ENCODE assay signal across 16 cellular contexts in the genomic region with DNA sequence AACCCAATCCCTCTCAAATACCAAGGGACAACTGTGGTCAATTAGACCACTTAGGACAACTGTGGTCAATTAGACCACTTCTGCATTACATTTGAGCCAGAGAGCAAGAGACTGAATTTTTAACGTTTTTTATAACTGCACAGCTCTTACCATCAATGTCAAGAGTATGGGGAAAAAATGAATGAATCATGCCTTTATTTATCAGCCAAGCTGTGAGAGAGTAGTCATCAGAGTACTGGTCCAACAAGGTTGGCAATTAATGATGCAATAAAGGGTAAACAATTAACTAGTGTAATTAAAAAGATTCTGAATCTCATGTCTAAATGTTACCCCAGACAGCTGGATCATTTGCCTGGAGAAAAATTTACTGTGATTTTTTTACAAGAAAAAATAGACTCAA.
"Had no signal": no experiment of that assay in that cellular context is flagged by ENCODE, and none has a peak within 500 bp of the region (broad histone marks: within the 10 kb centered on the region; RNA-seq: fewer than 3 reads in every experiment).

No MANE protein-coding gene starts in this region.

- H3K4me3 Mint-ChIP-seq: activated B cell treated with CpG ODN at 0.5 μM for 24 hours; activated CD4-positive, alpha-beta T cell treated with anti-CD3 and anti-CD28 coated beads, Interleukin-2, amount 10 ng/mL, durations not matched to agents 7 days and 5 days; activated naive CD4-positive, alpha-beta T cell treated with anti-CD3 and anti-CD28 coated beads for 36 hours; activated T-helper 17 cell treated with anti-CD3 and anti-CD28 coated beads, Interleukin-2, amount 50 U/mL, for 72 hours; memory B cell; nephron; T-helper 17 cell had no signal

- H3K4me1 ChIP-seq: psoas muscle, sigmoid colon had no signal

- ATAC-seq: activated T-helper 17 cell treated with anti-CD3 and anti-CD28 coated beads, Interleukin-2, amount 50 U/mL, for 72 hours; esophagus mucosa; left lung; psoas muscle; T-helper 17 cell had no signal

- H3K4me1 Mint-ChIP-seq: activated B cell treated with CpG ODN at 0.5 μM for 24 hours; activated CD4-positive, alpha-beta T cell treated with anti-CD3 and anti-CD28 coated beads, Interleukin-2, amount 10 ng/mL, durations not matched to agents 7 days and 5 days; activated T-helper 17 cell treated with anti-CD3 and anti-CD28 coated beads, Interleukin-2, amount 50 U/mL, for 72 hours; memory B cell; nephron; T-helper 17 cell had no signal

- H3K9me3 Mint-ChIP-seq: activated B cell treated with CpG ODN at 0.5 μM for 24 hours; activated CD4-positive, alpha-beta T cell treated with anti-CD3 and anti-CD28 coated beads, Interleukin-2, amount 10 ng/mL, durations not matched to agents 7 days and 5 days had no signal

- H3K4me3 ChIP-seq: dorsolateral prefrontal cortex, left lung, psoas muscle, sigmoid colon had no signal

- H3K27me3 ChIP-seq: brain microvascular endothelial cell, dorsolateral prefrontal cortex, left lung, sigmoid colon had no signal

- H3K27me3 Mint-ChIP-seq: activated B cell treated with CpG ODN at 0.5 μM for 24 hours; activated CD4-positive, alpha-beta T cell treated with anti-CD3 and anti-CD28 coated beads, Interleukin-2, amount 10 ng/mL, durations not matched to agents 7 days and 5 days; activated T-helper 17 cell treated with anti-CD3 and anti-CD28 coated beads, Interleukin-2, amount 50 U/mL, for 72 hours; memory B cell; T-helper 17 cell had no signal

- H3K36me3 ChIP-seq: brain microvascular endothelial cell, left lung, sigmoid colon had no signal

- H3K27ac ChIP-seq: brain microvascular endothelial cell, dorsolateral prefrontal cortex, left lung, psoas muscle, sigmoid colon had no signal

- H3K27ac Mint-ChIP-seq: activated B cell treated with CpG ODN at 0.5 μM for 24 hours; activated CD4-positive, alpha-beta T cell treated with anti-CD3 and anti-CD28 coated beads, Interleukin-2, amount 10 ng/mL, durations not matched to agents 7 days and 5 days; activated naive CD4-positive, alpha-beta T cell treated with anti-CD3 and anti-CD28 coated beads for 36 hours; activated T-helper 17 cell treated with anti-CD3 and anti-CD28 coated beads, Interleukin-2, amount 50 U/mL, for 72 hours; memory B cell; nephron; T-helper 17 cell had no signal

- H3K9me3 ChIP-seq: left lung, psoas muscle, sigmoid colon had no signal

- DNase-seq: activated B cell treated with CpG ODN at 0.5 μM for 24 hours; activated CD4-positive, alpha-beta T cell treated with anti-CD3 and anti-CD28 coated beads, Interleukin-2, amount 10 ng/mL, durations not matched to agents 7 days and 5 days; activated CD8-positive, alpha-beta memory T cell treated with anti-CD3 and anti-CD28 coated beads for 24 hours; activated naive CD4-positive, alpha-beta T cell treated with anti-CD3 and anti-CD28 coated beads for 36 hours; dorsolateral prefrontal cortex; left lung; psoas muscle; sigmoid colon; stimulated activated naive CD4-positive, alpha-beta T cell treated with Interleukin-2 at 50 U/mL for 16 hours; T-helper 17 cell; trophoblast cell had no signal

- H3K36me3 Mint-ChIP-seq: memory B cell had no signal
